10 cellular contexts compared by ENCODE assay signal in the genomic region with DNA sequence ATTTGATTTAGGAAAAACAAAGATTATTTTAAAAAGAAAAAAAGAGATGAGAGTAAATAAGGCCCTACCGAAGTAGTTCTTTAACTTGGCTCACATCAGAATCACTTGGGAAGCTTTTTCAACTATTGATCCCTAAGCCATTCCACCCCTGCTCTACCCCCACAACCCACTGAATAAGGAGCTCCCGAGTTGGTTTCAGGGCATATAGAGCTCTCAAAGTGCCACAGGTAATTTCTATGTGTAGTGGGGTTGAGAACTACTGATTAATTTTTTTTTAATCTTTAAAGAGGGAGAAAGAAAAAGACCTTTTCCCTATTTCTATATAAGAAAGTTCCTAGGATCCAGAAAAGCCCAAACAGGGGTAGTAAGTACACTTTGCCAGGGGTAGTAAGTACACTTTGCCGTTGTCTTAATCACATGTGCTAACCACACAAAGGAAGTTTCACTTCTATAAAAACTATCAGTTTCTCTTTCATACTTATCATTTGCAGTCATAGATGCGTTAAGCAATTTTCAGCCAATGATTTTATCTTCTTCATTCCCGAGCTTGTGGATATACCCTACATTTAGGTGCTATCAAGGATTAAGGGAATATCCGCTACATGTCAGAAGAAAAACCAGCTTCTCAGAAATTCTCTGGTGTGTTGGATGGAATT.
DNase-seq lines count a peak whose midpoint lies in the region; ATAC-seq and TF ChIP-seq lines count a peak whose summit lies in the region.
"Had no signal": no experiment of that assay in that cellular context is flagged by ENCODE, and none has a peak within 500 bp of the region (broad histone marks: within the 10 kb centered on the region; RNA-seq: fewer than 3 reads in every experiment).

No MANE protein-coding gene starts in this region.

- no peaks in the 10 kb centered on the region for H3K9me3 ChIP-seq in Loucy (ENCODE audit: insufficient read depth, low read depth, low read length)
- H3K9me3 ChIP-seq in naive thymus-derived CD4-positive, alpha-beta T cell (ENCODE audit: control insufficient read depth in 2 of 3, low read length in 3 of 3) = no peaks in the 10 kb centered on the region

- no peak for DNase-seq in naive thymus-derived CD4-positive, alpha-beta T cell
- DNase-seq in activated naive CD4-positive, alpha-beta T cell treated with anti-CD3 and anti-CD28 coated beads, Interleukin-2, amount 10 ng/mL, durations not matched to agents 7 days and 5 days = no peak
- DNase-seq in NCI-H1105 treated with DMSO at 0.1 percent for 48 hours (lab: John Stamatoyannopoulos, UW) = no peak
- no peak for DNase-seq in activated CD4-positive, alpha-beta memory T cell treated with anti-CD3 and anti-CD28 coated beads, Interleukin-2, amount 10 ng/mL, durations not matched to agents 7 days and 5 days
- DNase-seq: cerebellar nuclear complex, mesenchymal stem cell had no signal

- H3K36me3 ChIP-seq in Loucy (ENCODE audit: insufficient read depth, low read length) = no peaks in the 10 kb centered on the region
- no peaks in the 10 kb centered on the region for H3K36me3 ChIP-seq in naive thymus-derived CD4-positive, alpha-beta T cell (ENCODE audit: control insufficient read depth in 2 of 3, insufficient read depth in 3 of 3, low read length in 3 of 3)

- intact Hi-C loops in naive thymus-derived CD4-positive, alpha-beta T cell (cut with micrococcal nuclease) = loop anchor here in 1 of 2 donors (1.0 to 5.0 kb wide), 3 partner anchors 28 to 445 kb away; partner anchors contain the start of genes FDX1 and ZC3H12C

- no peaks in the 10 kb centered on the region for H3K27me3 ChIP-seq in Loucy (ENCODE audit: insufficient read depth, low read length, poor library complexity, severe bottlenecking)
- no peaks in the 10 kb centered on the region for H3K27me3 ChIP-seq in naive thymus-derived CD4-positive, alpha-beta T cell (ENCODE audit: control insufficient read depth in 2 of 2, insufficient read depth in 2 of 2, low read length in 2 of 2)

- H3K9me2 ChIP-seq in Loucy (replicated peaks; ENCODE audit: low read depth, low read length) = no peaks in the 10 kb centered on the region

- no peak overlapping the region for H3K27ac ChIP-seq in naive thymus-derived CD4-positive, alpha-beta T cell (ENCODE audit: low read depth, low read length)

- peak overlapping the region in 2 of 10 donors; percentile 7 to 40 for H3K4me3 Mint-ChIP-seq in naive thymus-derived CD4-positive, alpha-beta T cell
- H3K4me3 Mint-ChIP-seq in activated naive CD4-positive, alpha-beta T cell treated with anti-CD3 and anti-CD28 coated beads, Interleukin-2, amount 10 ng/mL, durations not matched to agents 7 days and 5 days = no peak overlapping the region
- no peak overlapping the region for H3K4me3 Mint-ChIP-seq in activated CD4-positive, alpha-beta memory T cell treated with anti-CD3 and anti-CD28 coated beads, Interleukin-2, amount 10 ng/mL, durations not matched to agents 7 days and 5 days

- peak; percentile 95 for ATAC-seq in GM18907 (IDR thresholded peaks at IDR 0.05; ENCODE audit: unreplicated experiment)
- ATAC-seq in HG02623 (IDR thresholded peaks at IDR 0.05; ENCODE audit: unreplicated experiment) = peak; percentile 97
- ATAC-seq in naive thymus-derived CD4-positive, alpha-beta T cell = peak; percentile 68
- ATAC-seq: HCT116 had no signal

- H3K4me1 ChIP-seq in Loucy (ENCODE audit: insufficient read depth, low read length, poor library complexity, severe bottlenecking) = peaks cover 25% of the 10 kb centered on the region
- no peaks in the 10 kb centered on the region for H3K4me1 ChIP-seq in naive thymus-derived CD4-positive, alpha-beta T cell (ENCODE audit: control insufficient read depth in 2 of 2, insufficient read depth in 2 of 2, low read length in 2 of 2)

- H3K9ac ChIP-seq in Loucy (ENCODE audit: low read depth, low read length, poor library complexity, severe bottlenecking) = peak overlapping the region; percentile 30

- H3K4me2 ChIP-seq in Loucy (ENCODE audit: low read depth, low read length, poor library complexity, severe bottlenecking) = peak overlapping the region; percentile 59

- H3K9me3 Mint-ChIP-seq in naive thymus-derived CD4-positive, alpha-beta T cell = peaks cover 0 to 7% (median 0%) of the 10 kb centered on the region in 11 donors
- no peaks in the 10 kb centered on the region for H3K9me3 Mint-ChIP-seq in activated naive CD4-positive, alpha-beta T cell treated with anti-CD3 and anti-CD28 coated beads, Interleukin-2, amount 10 ng/mL, durations not matched to agents 7 days and 5 days
- H3K9me3 Mint-ChIP-seq in activated CD4-positive, alpha-beta memory T cell treated with anti-CD3 and anti-CD28 coated beads, Interleukin-2, amount 10 ng/mL, durations not matched to agents 7 days and 5 days = peaks cover 6% of the 10 kb centered on the region

- peak overlapping the region; percentile 74 for H2AFZ ChIP-seq in Loucy (ENCODE audit: low read length)

- POLR2A ChIA-PET in naive thymus-derived CD4-positive, alpha-beta T cell (lab: Charles Lee) = no interaction called here
- POLR2A ChIA-PET in activated CD4-positive, alpha-beta memory T cell treated with anti-CD3 and anti-CD28 coated beads, Interleukin-2, amount 10 ng/mL, durations not matched to agents 7 days and 5 days (lab: Charles Lee) = no interaction called here

- no peaks in the 10 kb centered on the region for H4K20me1 ChIP-seq in Loucy (ENCODE audit: insufficient read depth, low read length, poor library complexity, severe bottlenecking)

- CTCF ChIA-PET in naive thymus-derived CD4-positive, alpha-beta T cell (lab: Charles Lee) = no interaction called here
- CTCF ChIA-PET in activated naive CD4-positive, alpha-beta T cell treated with anti-CD3 and anti-CD28 coated beads, Interleukin-2, amount 10 ng/mL, durations not matched to agents 7 days and 5 days (lab: Charles Lee) = interaction anchor here (1.5 kb wide), 1 partner anchor 14 kb away, joined by 4 read pairs; no protein-coding TSS in a partner anchor
- CTCF ChIA-PET in activated CD4-positive, alpha-beta memory T cell treated with anti-CD3 and anti-CD28 coated beads, Interleukin-2, amount 10 ng/mL, durations not matched to agents 7 days and 5 days (lab: Charles Lee) = no interaction called here

- no peak overlapping the region for H3K27ac Mint-ChIP-seq in naive thymus-derived CD4-positive, alpha-beta T cell
- H3K27ac Mint-ChIP-seq in activated naive CD4-positive, alpha-beta T cell treated with anti-CD3 and anti-CD28 coated beads, Interleukin-2, amount 10 ng/mL, durations not matched to agents 7 days and 5 days = no peak overlapping the region
- no peak overlapping the region for H3K27ac Mint-ChIP-seq in activated CD4-positive, alpha-beta memory T cell treated with anti-CD3 and anti-CD28 coated beads, Interleukin-2, amount 10 ng/mL, durations not matched to agents 7 days and 5 days

- peaks cover 0 to 5% (median 0%) of the 10 kb centered on the region in 5 donors for H3K36me3 Mint-ChIP-seq in naive thymus-derived CD4-positive, alpha-beta T cell
- peaks cover 3% of the 10 kb centered on the region for H3K36me3 Mint-ChIP-seq in activated naive CD4-positive, alpha-beta T cell treated with anti-CD3 and anti-CD28 coated beads, Interleukin-2, amount 10 ng/mL, durations not matched to agents 7 days and 5 days
- no peaks in the 10 kb centered on the region for H3K36me3 Mint-ChIP-seq in activated CD4-positive, alpha-beta memory T cell treated with anti-CD3 and anti-CD28 coated beads, Interleukin-2, amount 10 ng/mL, durations not matched to agents 7 days and 5 days (ENCODE audit: low read depth)

- H3K27me3 Mint-ChIP-seq in naive thymus-derived CD4-positive, alpha-beta T cell = peaks cover 6 to 19% (median 12%) of the 10 kb centered on the region in 5 donors
- peaks cover 20% of the 10 kb centered on the region for H3K27me3 Mint-ChIP-seq in activated naive CD4-positive, alpha-beta T cell treated with anti-CD3 and anti-CD28 coated beads, Interleukin-2, amount 10 ng/mL, durations not matched to agents 7 days and 5 days
- H3K27me3 Mint-ChIP-seq in activated CD4-positive, alpha-beta memory T cell treated with anti-CD3 and anti-CD28 coated beads, Interleukin-2, amount 10 ng/mL, durations not matched to agents 7 days and 5 days = peaks cover 13% of the 10 kb centered on the region

- H3K79me2 ChIP-seq in Loucy (ENCODE audit: insufficient read depth, low read length) = no peaks in the 10 kb centered on the region

- peaks cover 0 to 16% (median 4%) of the 10 kb centered on the region in 7 donors for H3K4me1 Mint-ChIP-seq in naive thymus-derived CD4-positive, alpha-beta T cell
- peaks cover 18% of the 10 kb centered on the region for H3K4me1 Mint-ChIP-seq in activated naive CD4-positive, alpha-beta T cell treated with anti-CD3 and anti-CD28 coated beads, Interleukin-2, amount 10 ng/mL, durations not matched to agents 7 days and 5 days
- peaks cover 9% of the 10 kb centered on the region for H3K4me1 Mint-ChIP-seq in activated CD4-positive, alpha-beta memory T cell treated with anti-CD3 and anti-CD28 coated beads, Interleukin-2, amount 10 ng/mL, durations not matched to agents 7 days and 5 days

- no peaks in the 10 kb centered on the region for H3F3A ChIP-seq in Loucy (ENCODE audit: low read depth)

- no peak for TF ChIP-seq CTCF in Loucy (conservative IDR thresholded peaks at IDR 0.05; ENCODE audit: low read length)

- H3K4me3 ChIP-seq in Loucy (ENCODE audit: low read length, poor library complexity, severe bottlenecking) = peak overlapping the region; percentile 49
- no peak overlapping the region for H3K4me3 ChIP-seq in naive thymus-derived CD4-positive, alpha-beta T cell (ENCODE audit: low read length)
